In genomic region chr18:58591286-58591685, GRCh38 we compare ENCODE assay signal across 30 cellular contexts. TPM values are rescaled to one million over a fixed set of nuclear protein-coding genes. Genes with fewer than 3 reads are reported as not detected.
DNase-seq lines count a peak whose midpoint lies in the region; ATAC-seq and TF ChIP-seq lines count a peak whose summit lies in the region.
"Had no signal": no experiment of that assay in that cellular context is flagged by ENCODE, and none has a peak within 500 bp of the region (broad histone marks: within the 10 kb centered on the region; RNA-seq: fewer than 3 reads in every experiment).

No MANE protein-coding gene starts in this region.

- intact Hi-C loops in Caco-2 (cut with micrococcal nuclease; ENCODE audit: unreplicated experiment), result loop anchor here (5.0 kb wide), 2 partner anchors 36 to 64 kb away; partner anchors contain the start of gene ALPK2

- no peaks in the 10 kb centered on the region for H3K27me3 ChIP-seq in Caco-2 (replicated peaks; ENCODE audit: control insufficient read depth, insufficient read depth, low read length)
- H3K27me3 ChIP-seq in GM23338 (ENCODE audit: insufficient read depth), result no peaks in the 10 kb centered on the region
- H3K27me3 ChIP-seq: BE2C, body of pancreas, dorsolateral prefrontal cortex, gastroesophageal sphincter had no signal

- no peak overlapping the region for H3K4me3 Mint-ChIP-seq in Caco-2 (ENCODE audit: unreplicated experiment)
- H3K4me3 Mint-ChIP-seq in GM23338, result no peak overlapping the region
- no peak overlapping the region for H3K4me3 Mint-ChIP-seq in chondrocyte (ENCODE audit: unreplicated experiment)
- no peak overlapping the region for H3K4me3 Mint-ChIP-seq in neural crest cell
- no peak overlapping the region for H3K4me3 Mint-ChIP-seq in activated naive CD8-positive, alpha-beta T cell treated with anti-CD3 and anti-CD28 coated beads for 36 hours
- H3K4me3 Mint-ChIP-seq: activated T-cell treated with anti-CD3 and anti-CD28 coated beads, Interleukin-2, amount 50 U/mL, for 4 hours; CD8-positive, alpha-beta T cell; memory B cell; stimulated activated effector memory CD8-positive, alpha-beta T cell treated with anti-CD3 and anti-CD28 coated beads, Interleukin-12 subunit alpha, Interleukin-12 subunit beta, amount 100 ng/mL, for 72 hours; type B pancreatic cell had no signal

- 0 out of 2 replicates have a peak, but pooled peaks cover 2% of the 10 kb centered on the region for H3K9me2 ChIP-seq in GM23338 (ENCODE audit: insufficient read depth)

- TF ChIP-seq CTCF in Caco-2 (IDR thresholded peaks at IDR 0.05; ENCODE audit: insufficient read depth in 1 of 2, low read depth in 1 of 2, low read length in 1 of 2, severe bottlenecking in 1 of 2, unreplicated experiment in 1 of 2), result no peak
- TF ChIP-seq CTCF in GM23338 (conservative IDR thresholded peaks at IDR 0.05; ENCODE audit: low read depth in 2 of 2), result no peak
- no peak for TF ChIP-seq CTCF in chondrocyte (IDR thresholded peaks at IDR 0.05)
- no peak for TF ChIP-seq CTCF in neural crest cell (conservative IDR thresholded peaks at IDR 0.05)

- H3K9me3 ChIP-seq in Caco-2, result no peaks in the 10 kb centered on the region
- H3K9me3 ChIP-seq: BE2C had no signal

- POLR2A ChIA-PET in Caco-2 (lab: Charles Lee), result no interaction called here

- CTCF ChIA-PET in Caco-2 (lab: Charles Lee), result no interaction called here

- H3F3A ChIP-seq in GM23338 (replicated peaks; ENCODE audit: low read depth), result no peaks in the 10 kb centered on the region

- H3K36me3 ChIP-seq in Caco-2 (ENCODE audit: control insufficient read depth, insufficient read depth, low read length) (no peaks in the 10 kb centered on the region), GM23338 (ENCODE audit: insufficient read depth) (0 out of 2 replicates have a peak, but pooled peaks cover 8% of the 10 kb centered on the region)
- H3K36me3 ChIP-seq: BE2C, gastroesophageal sphincter had no signal

- peak overlapping the region; percentile 49 for H3K27ac Mint-ChIP-seq in Caco-2 (ENCODE audit: unreplicated experiment)
- H3K27ac Mint-ChIP-seq in GM23338, result 0 out of 2 replicates have a peak overlapping the region, but pooled peaks have one; percentile 13
- peak overlapping the region; percentile 67 for H3K27ac Mint-ChIP-seq in chondrocyte (ENCODE audit: unreplicated experiment)
- peak overlapping the region; percentile 47 for H3K27ac Mint-ChIP-seq in neural crest cell (ENCODE audit: unreplicated experiment)
- no peak overlapping the region for H3K27ac Mint-ChIP-seq in activated naive CD8-positive, alpha-beta T cell treated with anti-CD3 and anti-CD28 coated beads for 36 hours
- H3K27ac Mint-ChIP-seq: CD8-positive, alpha-beta T cell; memory B cell; stimulated activated effector memory CD8-positive, alpha-beta T cell treated with anti-CD3 and anti-CD28 coated beads, Interleukin-12 subunit alpha, Interleukin-12 subunit beta, amount 100 ng/mL, for 72 hours; type B pancreatic cell had no signal

- no peaks in the 10 kb centered on the region for H4K20me1 ChIP-seq in GM23338 (replicated peaks; ENCODE audit: insufficient read depth)

- ATAC-seq in GM23338 (no peak), HG02852 (IDR thresholded peaks at IDR 0.05; ENCODE audit: unreplicated experiment) (no peak)
- ATAC-seq: activated T-cell treated with anti-CD3 and anti-CD28 coated beads, Interleukin-2, amount 50 U/mL, for 4 hours; body of pancreas; CD8-positive, alpha-beta T cell; gastroesophageal sphincter; stimulated activated effector memory CD8-positive, alpha-beta T cell treated with anti-CD3 and anti-CD28 coated beads, Interleukin-12 subunit alpha, Interleukin-12 subunit beta, amount 100 ng/mL, for 72 hours had no signal

- no peak overlapping the region for H3K4me3 ChIP-seq in Caco-2 (ENCODE audit: low read depth, low read length)
- no peak overlapping the region for H3K4me3 ChIP-seq in GM23338
- H3K4me3 ChIP-seq: body of pancreas, dorsolateral prefrontal cortex, gastroesophageal sphincter, SK-N-MC had no signal

- H3K36me3 Mint-ChIP-seq in Caco-2 (ENCODE audit: insufficient read depth, unreplicated experiment) (no peaks in the 10 kb centered on the region), GM23338 (ENCODE audit: low read depth) (peaks cover 23% of the 10 kb centered on the region; the same call in 2 of the 3 replicates), chondrocyte (ENCODE audit: low read depth) (peaks cover 6% of the 10 kb centered on the region), neural crest cell (ENCODE audit: low read depth) (peaks cover 4% of the 10 kb centered on the region)
- no peaks in the 10 kb centered on the region for H3K36me3 Mint-ChIP-seq in activated naive CD8-positive, alpha-beta T cell treated with anti-CD3 and anti-CD28 coated beads for 36 hours
- H3K36me3 Mint-ChIP-seq: memory B cell; stimulated activated effector memory CD8-positive, alpha-beta T cell treated with anti-CD3 and anti-CD28 coated beads, Interleukin-12 subunit alpha, Interleukin-12 subunit beta, amount 100 ng/mL, for 72 hours; type B pancreatic cell had no signal

- peaks cover 6% of the 10 kb centered on the region for H3K4me1 Mint-ChIP-seq in Caco-2 (ENCODE audit: low read depth, unreplicated experiment)
- peaks cover 24% of the 10 kb centered on the region for H3K4me1 Mint-ChIP-seq in GM23338
- peaks cover 37% of the 10 kb centered on the region for H3K4me1 Mint-ChIP-seq in chondrocyte (ENCODE audit: low read depth)
- peaks cover 27% of the 10 kb centered on the region for H3K4me1 Mint-ChIP-seq in neural crest cell
- H3K4me1 Mint-ChIP-seq in activated naive CD8-positive, alpha-beta T cell treated with anti-CD3 and anti-CD28 coated beads for 36 hours, result no peaks in the 10 kb centered on the region

- peak overlapping the region; percentile 74; the same call in 1 of the 2 replicates for H2AFZ ChIP-seq in GM23338

- no TSS peak for BruUV-seq in Caco-2 (replicated peaks; lab: Mats Ljungman, UMichigan)

- H3K27me3 Mint-ChIP-seq in Caco-2 (ENCODE audit: insufficient read depth, unreplicated experiment) (no peaks in the 10 kb centered on the region), GM23338 (ENCODE audit: insufficient read depth, low read depth, poor library complexity) (no peaks in the 10 kb centered on the region), chondrocyte (ENCODE audit: low read depth) (no peaks in the 10 kb centered on the region), neural crest cell (ENCODE audit: low read depth) (no peaks in the 10 kb centered on the region)
- no peaks in the 10 kb centered on the region for H3K27me3 Mint-ChIP-seq in activated naive CD8-positive, alpha-beta T cell treated with anti-CD3 and anti-CD28 coated beads for 36 hours
- H3K27me3 Mint-ChIP-seq: memory B cell had no signal

- H3K9me3 Mint-ChIP-seq in Caco-2 (ENCODE audit: unreplicated experiment) (no peaks in the 10 kb centered on the region), GM23338 (peaks cover 25% of the 10 kb centered on the region), chondrocyte (ENCODE audit: low read depth) (peaks cover 16% of the 10 kb centered on the region), neural crest cell (peaks cover 5% of the 10 kb centered on the region)
- H3K9me3 Mint-ChIP-seq in activated naive CD8-positive, alpha-beta T cell treated with anti-CD3 and anti-CD28 coated beads for 36 hours, result peaks cover 7% of the 10 kb centered on the region

- no peak overlapping the region for H3K27ac ChIP-seq in GM23338 (ENCODE audit: low read depth)
- H3K27ac ChIP-seq: body of pancreas, dorsolateral prefrontal cortex, gastroesophageal sphincter, RWPE1, SK-N-MC had no signal

- H3K4me1 ChIP-seq in Caco-2 (peaks cover 19% of the 10 kb centered on the region), GM23338 (ENCODE audit: insufficient read depth) (no peaks in the 10 kb centered on the region; the same call in 1 of the 2 replicates)
- H3K4me1 ChIP-seq: BE2C, body of pancreas, gastroesophageal sphincter had no signal

- H3K79me2 ChIP-seq in GM23338 (replicated peaks; ENCODE audit: insufficient read depth), result no peaks in the 10 kb centered on the region

- no peak overlapping the region for H3K4me2 ChIP-seq in GM23338

- DNase-seq in Caco-2 (no peak), GM23338 (ENCODE audit: low spot score) (no peak), chondrocyte (ENCODE audit: low spot score) (no peak), neural crest cell (ENCODE audit: low read depth, low spot score) (no peak), NCI-H146 (lab: John Stamatoyannopoulos, UW) (no peak), pons (ENCODE audit: low spot score) (no peak)
- DNase-seq in activated naive CD8-positive, alpha-beta T cell treated with anti-CD3 and anti-CD28 coated beads for 36 hours, result no peak
- DNase-seq: activated T-cell treated with anti-CD3 and anti-CD28 coated beads, Interleukin-2, amount 50 U/mL, for 4 hours; BE2C; body of pancreas; CD8-positive, alpha-beta T cell; DMS 273 treated with DMSO at 0.1 percent for 48 hours; dorsolateral prefrontal cortex; HCEC 1CT; hippocampal formation; Kasumi-1; NCI-H1436 treated with DMSO at 0.1 percent for 48 hours; NCI-H2107; NCI-H446; NCI-H82; nucleus accumbens; substantia nigra; T-helper 1 cell had no signal

TF ChIP-seq in GM23338, 12 proteins besides CTCF, POLR2A, EP300 and RAD21 (continues in another document):
- no peak for TF ChIP-seq EZH2phosphoT487 (IDR thresholded peaks at IDR 0.05; ENCODE audit: unreplicated experiment)

RNA-seq across cellular contexts. Expression of gene ALPK2, which starts 37.6 kb away (rescaled TPM):
- 10.7 and 12.7 TPM in 2 replicates for total RNA-seq in Caco-2 (2022)
- 0.03 and 1.4 TPM in 2 replicates for total RNA-seq in GM23338 (2014; rRNA removed; shearing (Covaris generic))
- polyA plus RNA-seq in GM23338 (2016; fragmentation: Nextera tagmentation; extraction: Ambion mirVana), result 0.14 and 0.23 TPM in 2 replicates
- total RNA-seq in chondrocyte, result 26.4 to 50.1 TPM (median 46.4 TPM) in 3 replicates
- 0.14 TPM in 1 of 2 replicates, not detected in the other for total RNA-seq in neural crest cell
- under 1 TPM; 0.62 to 0.76 TPM for total RNA-seq in activated naive CD8-positive, alpha-beta T cell treated with anti-CD3 and anti-CD28 coated beads for 36 hours
